In the genomic region with DNA sequence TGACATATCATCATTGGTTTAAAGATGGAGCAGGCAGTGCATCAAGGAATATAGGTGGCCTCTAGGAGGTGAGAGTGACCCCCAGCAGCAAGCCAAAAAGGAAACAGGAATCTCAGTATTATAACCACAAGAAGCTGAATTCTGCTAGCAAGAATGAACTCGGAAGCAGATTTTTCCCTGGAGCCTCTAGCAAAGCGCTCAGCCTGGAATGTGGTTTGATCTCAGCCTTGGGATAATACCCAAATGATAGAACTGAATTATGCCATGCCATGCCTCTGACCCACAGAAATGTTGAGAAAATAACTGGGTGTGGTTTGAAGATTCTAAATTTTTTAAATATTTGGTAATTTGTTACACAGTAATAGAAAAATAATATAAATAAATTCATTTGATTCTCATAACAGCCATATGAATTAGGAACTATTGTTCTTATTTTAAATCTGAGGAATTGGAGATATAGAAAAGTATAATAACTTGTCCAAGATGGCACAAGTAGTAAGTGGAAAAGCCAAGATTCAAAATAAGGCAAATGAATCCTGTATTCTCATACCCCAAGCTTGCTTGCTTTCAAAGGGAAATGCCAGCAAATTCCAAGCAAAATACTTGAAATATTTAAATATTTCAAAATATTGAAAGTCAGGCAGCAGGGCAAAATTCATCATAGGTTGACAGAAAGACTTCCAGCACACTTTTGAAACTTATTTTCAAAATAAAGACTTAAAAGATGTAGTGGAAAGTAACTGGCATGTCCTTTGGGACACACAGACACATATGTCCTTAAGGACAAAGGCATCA, we compare ENCODE assay signal across 13 cellular contexts.
"Had no signal": no experiment of that assay in that cellular context is flagged by ENCODE, and none has a peak within 500 bp of the region (broad histone marks: within the 10 kb centered on the region; RNA-seq: fewer than 3 reads in every experiment).

No MANE protein-coding gene starts in this region.

- H3K27ac Mint-ChIP-seq: activated CD8-positive, alpha-beta T cell treated with anti-CD3 and anti-CD28 coated beads for 36 hours; activated T-cell treated with anti-CD3 and anti-CD28 coated beads, Interleukin-2, amount 50 U/mL, for 72 hours; neural progenitor cell; stimulated activated effector memory CD8-positive, alpha-beta T cell treated with anti-CD3 and anti-CD28 coated beads, Interleukin-12 subunit alpha, Interleukin-12 subunit beta, amount 100 ng/mL, for 72 hours had no signal

- H3K4me1 ChIP-seq: gastrocnemius medialis, neural progenitor cell, right atrium auricular region had no signal

- H3K4me2 ChIP-seq: neural progenitor cell, smooth muscle cell had no signal

- H3K4me1 Mint-ChIP-seq: neural progenitor cell; stimulated activated effector memory CD8-positive, alpha-beta T cell treated with anti-CD3 and anti-CD28 coated beads, Interleukin-12 subunit alpha, Interleukin-12 subunit beta, amount 100 ng/mL, for 72 hours had no signal

- H3K4me3 ChIP-seq: gastrocnemius medialis, neural progenitor cell, right atrium auricular region, smooth muscle cell had no signal

- H3K27me3 ChIP-seq: brain microvascular endothelial cell, gastrocnemius medialis, neural progenitor cell, right atrium auricular region had no signal

- H3K36me3 Mint-ChIP-seq: neural progenitor cell; stimulated activated effector memory CD8-positive, alpha-beta T cell treated with anti-CD3 and anti-CD28 coated beads, Interleukin-12 subunit alpha, Interleukin-12 subunit beta, amount 100 ng/mL, for 72 hours had no signal

- H3K9me3 Mint-ChIP-seq: activated CD8-positive, alpha-beta T cell treated with anti-CD3 and anti-CD28 coated beads for 36 hours; neural progenitor cell had no signal

- H3K27ac ChIP-seq: brain microvascular endothelial cell, gastrocnemius medialis, neural progenitor cell, right atrium auricular region had no signal

- H2AFZ ChIP-seq: neural progenitor cell had no signal

- H3K36me3 ChIP-seq: brain microvascular endothelial cell, gastrocnemius medialis, neural progenitor cell, right atrium auricular region had no signal

- H3K27me3 Mint-ChIP-seq: activated CD8-positive, alpha-beta T cell treated with anti-CD3 and anti-CD28 coated beads for 36 hours had no signal

- H3K4me3 Mint-ChIP-seq: activated CD8-positive, alpha-beta T cell treated with anti-CD3 and anti-CD28 coated beads for 36 hours; activated T-cell treated with anti-CD3 and anti-CD28 coated beads, Interleukin-2, amount 50 U/mL, for 72 hours; neural progenitor cell; stimulated activated effector memory CD8-positive, alpha-beta T cell treated with anti-CD3 and anti-CD28 coated beads, Interleukin-12 subunit alpha, Interleukin-12 subunit beta, amount 100 ng/mL, for 72 hours had no signal

- ATAC-seq: activated CD8-positive, alpha-beta T cell treated with anti-CD3 and anti-CD28 coated beads for 36 hours; activated T-cell treated with anti-CD3 and anti-CD28 coated beads, Interleukin-2, amount 50 U/mL, for 72 hours; esophagus mucosa; gastrocnemius medialis; stimulated activated effector memory CD8-positive, alpha-beta T cell treated with anti-CD3 and anti-CD28 coated beads, Interleukin-12 subunit alpha, Interleukin-12 subunit beta, amount 100 ng/mL, for 72 hours had no signal

- DNase-seq: activated CD4-positive, alpha-beta T cell treated with anti-CD3 and anti-CD28 coated beads for 1 hour; activated CD8-positive, alpha-beta memory T cell treated with anti-CD3 and anti-CD28 coated beads, Interleukin-2, amount 50 U/mL, for 4 hours; activated CD8-positive, alpha-beta T cell treated with anti-CD3 and anti-CD28 coated beads for 36 hours; activated naive CD4-positive, alpha-beta T cell treated with Interleukin-2 at 50 U/mL for 16 hours; activated T-cell treated with anti-CD3 and anti-CD28 coated beads, Interleukin-2, amount 50 U/mL, for 72 hours; gastrocnemius medialis; kidney had no signal
